1 cellular context compared by ENCODE assay signal in genomic region chr6:37324131-37325033, GRCh38.
TF ChIP-seq lines count a peak whose summit lies in the region.

No MANE protein-coding gene starts in this region.

TF ChIP-seq in IMR-90, 13 proteins besides CTCF, POLR2A, EP300 and RAD21:
- no peak for TF ChIP-seq MAFK (IDR thresholded peaks at IDR 0.05; ENCODE audit: low read depth, low read length)
- TF ChIP-seq RCOR1 (IDR thresholded peaks at IDR 0.05; ENCODE audit: insufficient replicate concordance, low read length): peak; percentile 47
- 0 out of 2 replicates have a peak, but pooled peaks have one; percentile 12 for TF ChIP-seq FOS (IDR thresholded peaks at IDR 0.05; ENCODE audit: low read depth, low read length)
- no peak for TF ChIP-seq MAZ (IDR thresholded peaks at IDR 0.05; ENCODE audit: borderline replicate concordance, low read depth, low read length)
- TF ChIP-seq RFX5 (IDR thresholded peaks at IDR 0.05; ENCODE audit: low read depth, low read length): no peak
- no peak for TF ChIP-seq MXI1 (IDR thresholded peaks at IDR 0.05; ENCODE audit: borderline replicate concordance, low read depth, low read length)
- peak; percentile 61 for TF ChIP-seq CEBPB (IDR thresholded peaks at IDR 0.05; ENCODE audit: low read depth, low read length)
- no peak for TF ChIP-seq BHLHE40 (IDR thresholded peaks at IDR 0.05; ENCODE audit: low read depth, low read length)
- no peak for TF ChIP-seq NFE2L2 (IDR thresholded peaks at IDR 0.05; ENCODE audit: low read depth, low read length)
- no peak for TF ChIP-seq CHD1 (IDR thresholded peaks at IDR 0.05; ENCODE audit: low read depth, low read length)
- TF ChIP-seq, protein P1, sequence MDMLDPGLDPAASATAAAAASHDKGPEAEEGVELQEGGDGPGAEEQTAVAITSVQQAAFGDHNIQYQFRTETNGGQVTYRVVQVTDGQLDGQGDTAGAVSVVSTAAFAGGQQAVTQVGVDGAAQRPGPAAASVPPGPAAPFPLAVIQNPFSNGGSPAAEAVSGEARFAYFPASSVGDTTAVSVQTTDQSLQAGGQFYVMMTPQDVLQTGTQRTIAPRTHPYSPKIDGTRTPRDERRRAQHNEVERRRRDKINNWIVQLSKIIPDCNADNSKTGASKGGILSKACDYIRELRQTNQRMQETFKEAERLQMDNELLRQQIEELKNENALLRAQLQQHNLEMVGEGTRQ (IDR thresholded peaks at IDR 0.05; ENCODE audit: low read depth, low read length): no peak
- TF ChIP-seq, protein P2, sequence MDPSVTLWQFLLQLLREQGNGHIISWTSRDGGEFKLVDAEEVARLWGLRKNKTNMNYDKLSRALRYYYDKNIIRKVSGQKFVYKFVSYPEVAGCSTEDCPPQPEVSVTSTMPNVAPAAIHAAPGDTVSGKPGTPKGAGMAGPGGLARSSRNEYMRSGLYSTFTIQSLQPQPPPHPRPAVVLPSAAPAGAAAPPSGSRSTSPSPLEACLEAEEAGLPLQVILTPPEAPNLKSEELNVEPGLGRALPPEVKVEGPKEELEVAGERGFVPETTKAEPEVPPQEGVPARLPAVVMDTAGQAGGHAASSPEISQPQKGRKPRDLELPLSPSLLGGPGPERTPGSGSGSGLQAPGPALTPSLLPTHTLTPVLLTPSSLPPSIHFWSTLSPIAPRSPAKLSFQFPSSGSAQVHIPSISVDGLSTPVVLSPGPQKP (IDR thresholded peaks at IDR 0.05; ENCODE audit: borderline replicate concordance, low read depth, low read length): no peak
- no peak for TF ChIP-seq SMC3 (IDR thresholded peaks at IDR 0.05; ENCODE audit: low read depth, low read length)
TF ChIP-seq in IMR-90: peak in this region for 3.
